ENCODE assay signal across 26 cellular contexts in the genomic region with DNA sequence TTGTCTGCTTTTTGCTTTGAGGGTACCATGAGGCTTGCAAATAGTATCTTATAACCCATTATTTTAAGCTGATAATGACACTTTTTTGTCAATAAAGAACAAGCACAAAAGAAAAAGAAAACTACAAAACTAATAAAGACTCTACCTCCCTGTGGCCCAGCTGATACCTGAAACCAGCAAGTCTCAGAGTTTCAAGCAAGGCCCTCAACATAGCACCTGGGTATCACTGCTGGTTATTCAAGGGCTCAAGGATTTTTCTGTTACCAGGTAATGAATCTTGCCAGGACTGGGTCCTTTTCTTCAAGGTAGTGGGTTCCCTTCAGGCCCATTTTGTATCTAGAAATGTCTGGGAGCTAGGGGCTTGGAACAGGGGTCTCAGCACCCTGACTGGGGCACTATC.
"Had no signal": no experiment of that assay in that cellular context is flagged by ENCODE, and none has a peak within 500 bp of the region (broad histone marks: within the 10 kb centered on the region; RNA-seq: fewer than 3 reads in every experiment).

No MANE protein-coding gene starts in this region.

- H3K27me3 Mint-ChIP-seq: dendritic cell treated with granulocyte-macrophage colony-stimulating factor and Interleukin-4, amounts not matched to agents 40 ng/mL and 50 ng/mL, for 4 days; effector memory CD8-positive, alpha-beta T cell had no signal

- H3K4me3 ChIP-seq: colonic mucosa, esophagus squamous epithelium, gastrocnemius medialis, heart right ventricle, left lung, lower lobe of right lung had no signal

- FAIRE-seq: endometrium, islet of Langerhans, keratinocyte had no signal

- H3K4me3 Mint-ChIP-seq: dendritic cell treated with granulocyte-macrophage colony-stimulating factor and Interleukin-4, amounts not matched to agents 40 ng/mL and 50 ng/mL, for 4 days; effector memory CD8-positive, alpha-beta T cell; endodermal cell; memory B cell had no signal

- H3K4me1 ChIP-seq: colonic mucosa, esophagus squamous epithelium, gastrocnemius medialis, heart right ventricle, left lung, lower lobe of right lung had no signal

- H3K36me3 ChIP-seq: colonic mucosa, esophagus squamous epithelium, gastrocnemius medialis, heart right ventricle, left lung, lower lobe of right lung had no signal

- H3K36me3 Mint-ChIP-seq: memory B cell had no signal

- H3K27ac ChIP-seq: colonic mucosa, epithelial cell of prostate, esophagus squamous epithelium, gastrocnemius medialis, heart right ventricle, left lung, lower lobe of right lung had no signal

- ATAC-seq: effector memory CD8-positive, alpha-beta T cell; esophagus mucosa; gastrocnemius medialis; heart right ventricle; left cardiac atrium; left ventricle myocardium superior; lower lobe of right lung had no signal

- H3K27ac Mint-ChIP-seq: dendritic cell treated with granulocyte-macrophage colony-stimulating factor and Interleukin-4, amounts not matched to agents 40 ng/mL and 50 ng/mL, for 4 days; effector memory CD8-positive, alpha-beta T cell; endodermal cell; memory B cell had no signal

- H3K4me1 Mint-ChIP-seq: endodermal cell, memory B cell had no signal

- DNase-seq: colonic mucosa; cortex of kidney; effector CD8-positive, alpha-beta T cell; effector memory CD8-positive, alpha-beta T cell; endodermal cell; erythroblast; esophagus squamous epithelium; foreskin fibroblast; gastrocnemius medialis; glutamatergic neuron; head of caudate nucleus; heart right ventricle; hippocampal formation; left cardiac atrium; left ventricle myocardium superior; lower lobe of right lung; mesendoderm; midbrain had no signal

- H3K27me3 ChIP-seq: colonic mucosa, esophagus squamous epithelium, gastrocnemius medialis, heart right ventricle, left lung had no signal

- H3K9me3 ChIP-seq: colonic mucosa, esophagus squamous epithelium, gastrocnemius medialis, left lung, lower lobe of right lung had no signal
